8 cellular contexts compared by ENCODE assay signal in genomic region chr6:29649701-29650673, GRCh38. TPM values are rescaled to one million over a fixed set of nuclear protein-coding genes. Genes with fewer than 3 reads are reported as not detected.
A peak's percentile ranks its signal among the peaks of the same experiment; 100 is the strongest.
DNase-seq lines count a peak whose midpoint lies in the region; ATAC-seq and TF ChIP-seq lines count a peak whose summit lies in the region.

No MANE protein-coding gene starts in this region.

- H3K9ac ChIP-seq in SU-DHL-6 (ENCODE audit: low read length), result peak overlapping the region; percentile 45
- peak overlapping the region; percentile 83 for H3K9ac ChIP-seq in adipocyte (ENCODE audit: low read length)

- no peaks in the 10 kb centered on the region for H3K9me2 ChIP-seq in SU-DHL-6 (replicated peaks; ENCODE audit: insufficient read depth, low read length)

- peak overlapping the region; percentile 66 for H3K4me2 ChIP-seq in SU-DHL-6 (ENCODE audit: low read depth, low read length, poor library complexity, severe bottlenecking)

- intact Hi-C loops in heart left ventricle (cut with DNase I) (loop anchor here in 7 of 10 donors (2.0 to 10.0 kb wide), 6 partner anchors 35 to 185 kb away; no protein-coding TSS in a partner anchor), posterior cingulate gyrus (cut with DNase I) (loop anchor here (5.0 kb wide), 2 partner anchors 37 to 47 kb away; no protein-coding TSS in a partner anchor), upper lobe of right lung (cut with DNase I) (no loop called here)

- TF ChIP-seq POLR2A in heart left ventricle (IDR thresholded peaks at IDR 0.05), result peak; percentile 35 to 89

- peak overlapping the region; percentile 44 for H3K4me3 ChIP-seq in SU-DHL-6 (ENCODE audit: insufficient read depth, low read length, poor library complexity, severe bottlenecking)
- peak overlapping the region; percentile 81 for H3K4me3 ChIP-seq in adipocyte (ENCODE audit: low read length)
- H3K4me3 ChIP-seq in heart left ventricle, result peak overlapping the region in 11 of 12 donors; percentile 44 to 82 (median 68)
- H3K4me3 ChIP-seq in upper lobe of right lung, result peak overlapping the region; percentile 53

- H3K79me2 ChIP-seq in SU-DHL-6 (ENCODE audit: insufficient read depth, low read length), result no peaks in the 10 kb centered on the region

- H3K27ac ChIP-seq in SU-DHL-6 (ENCODE audit: low read depth, low read length), result peak overlapping the region; percentile 9; the same call in 1 of the 2 replicates
- H3K27ac ChIP-seq in heart left ventricle, result peak overlapping the region; percentile 92 to 98 (median 96)
- H3K27ac ChIP-seq in upper lobe of right lung, result peak overlapping the region; percentile 92

- H3K9me3 ChIP-seq in SU-DHL-6 (ENCODE audit: insufficient read depth, low read length) (no peaks in the 10 kb centered on the region), adipocyte (ENCODE audit: control insufficient read depth, low read length) (no peaks in the 10 kb centered on the region), heart left ventricle (no peaks in the 10 kb centered on the region), upper lobe of right lung (no peaks in the 10 kb centered on the region)

- peak overlapping the region; percentile 83 for H2AFZ ChIP-seq in SU-DHL-6 (ENCODE audit: low read depth, low read length, severe bottlenecking)

- H3K36me3 ChIP-seq in SU-DHL-6 (ENCODE audit: low read length), result no peaks in the 10 kb centered on the region
- H3K36me3 ChIP-seq in adipocyte (ENCODE audit: control insufficient read depth, insufficient read depth, low read length, severe bottlenecking), result no peaks in the 10 kb centered on the region
- H3K36me3 ChIP-seq in heart left ventricle, result no peaks in the 10 kb centered on the region
- no peaks in the 10 kb centered on the region for H3K36me3 ChIP-seq in upper lobe of right lung

- DNase-seq in NCI-H128 (lab: John Stamatoyannopoulos, UW; ENCODE audit: unreplicated experiment), result peak; percentile 94
- DNase-seq in adipocyte (ENCODE audit: low read depth), result peak; percentile 100
- peak; percentile 98 to 99 (median 98) for DNase-seq in heart left ventricle
- DNase-seq in posterior cingulate gyrus, result peak; percentile 96 to 100 (median 99)
- DNase-seq in upper lobe of right lung, result peak; percentile 97

- ATAC-seq in HG02759 (IDR thresholded peaks at IDR 0.05; ENCODE audit: unreplicated experiment) (peak; percentile 95), heart left ventricle (peak; percentile 95 to 98 (median 97)), upper lobe of right lung (peak; percentile 97)

- no peaks in the 10 kb centered on the region for H3K27me3 ChIP-seq in SU-DHL-6 (ENCODE audit: low read length)
- peaks cover 11% of the 10 kb centered on the region for H3K27me3 ChIP-seq in adipocyte (replicated peaks; ENCODE audit: control insufficient read depth, insufficient read depth, low read length)
- peaks cover 0 to 2% (median 0%) of the 10 kb centered on the region in 9 donors for H3K27me3 ChIP-seq in heart left ventricle
- peaks cover 4% of the 10 kb centered on the region for H3K27me3 ChIP-seq in upper lobe of right lung

- H4K20me1 ChIP-seq in SU-DHL-6 (ENCODE audit: low read depth, low read length), result no peaks in the 10 kb centered on the region

- H3K4me1 ChIP-seq in adipocyte (ENCODE audit: control insufficient read depth, insufficient read depth, low read length) (peaks cover 4% of the 10 kb centered on the region), heart left ventricle (peaks cover 0 to 15% (median 5%) of the 10 kb centered on the region in 12 donors), upper lobe of right lung (peaks cover 4% of the 10 kb centered on the region)

- 4 to 6% (median 4%) methylated on average over 32 to 33 of the region's 33 CpGs for WGBS in heart left ventricle, 4 donors

- H3F3A ChIP-seq in SU-DHL-6 (ENCODE audit: insufficient read depth), result peaks cover 3% of the 10 kb centered on the region; the same call in 1 of the 2 replicates

- TF ChIP-seq CTCF in GM12873 (IDR thresholded peaks at IDR 0.05; ENCODE audit: insufficient read depth, low read depth, low read length, missing control alignments) (peak; percentile 88), SU-DHL-6 (IDR thresholded peaks at IDR 0.05; ENCODE audit: insufficient read depth, low read length, poor library complexity, severe bottlenecking) (peak; percentile 100), heart left ventricle (IDR thresholded peaks at IDR 0.05) (peak; percentile 84 to 97 (median 94)), upper lobe of right lung (IDR thresholded peaks at IDR 0.05) (peak; percentile 94)

RNA-seq across cellular contexts. Expression of gene MOG, which starts 6.9 kb away (rescaled TPM):
- total RNA-seq in heart left ventricle (1 to 10 TPM in 8 of 9 donors, under 1 TPM in 1; 0.50 to 7.4 (median 2.7) TPM), upper lobe of right lung (not detected)
- polyA plus RNA-seq in heart left ventricle, result 1 to 10 TPM in 1 of 2 donors, under 1 TPM in 1; 0.19 to 2.9 TPM

RNA-seq across cellular contexts. Expression of gene GABBR1, which starts 17.0 kb away (rescaled TPM):
- 10 to 100 TPM; 11.6 to 30.8 (median 18.1) TPM for total RNA-seq in heart left ventricle
- 10 to 100 TPM; 11.7 to 25.4 TPM for polyA plus RNA-seq in heart left ventricle
- 40.1 TPM for total RNA-seq in upper lobe of right lung

RNA-seq across cellular contexts. Expression of gene ZFP57, which starts 31.0 kb away (rescaled TPM):
- total RNA-seq in heart left ventricle (10 to 100 TPM in 1 of 9 donors, 1 to 10 TPM in 1, under 1 TPM in 1, not detected in 6; 0.75 to 18.1 (median 4.8) TPM), upper lobe of right lung (not detected)
- under 1 TPM in 1 of 2 donors, not detected in 1; 0.06 TPM for polyA plus RNA-seq in heart left ventricle

Comparison
In these comparisons a context has a peak if more than half of its experiments do, and no peak if none do; other contexts are left out.
1. Peak in every context shown above with its lines: DNase-seq, ATAC-seq, H3K4me3 ChIP-seq and H3K27ac ChIP-seq.
2. H3K27ac ChIP-seq: peak in every context shown above with its lines; median percentile 96 in heart left ventricle; 92 in upper lobe of right lung; 9 in SU-DHL-6.